ENCODE assay signal across 18 cellular contexts in genomic region chr17:79093270-79093669, GRCh38. TPM values are rescaled to one million over a fixed set of nuclear protein-coding genes. Genes with fewer than 3 reads are reported as not detected.
DNase-seq lines count a peak whose midpoint lies in the region; ATAC-seq and TF ChIP-seq lines count a peak whose summit lies in the region.
"Had no signal": no experiment of that assay in that cellular context is flagged by ENCODE, and none has a peak within 500 bp of the region (broad histone marks: within the 10 kb centered on the region; RNA-seq: fewer than 3 reads in every experiment).

No MANE protein-coding gene starts in this region.

- no peak overlapping the region for H3K27ac ChIP-seq in CD8-positive, alpha-beta memory T cell (ENCODE audit: low read depth, low read length)
- no peak overlapping the region for H3K27ac ChIP-seq in osteoblast (ENCODE audit: low read depth, low read length)
- H3K27ac ChIP-seq: SK-N-MC had no signal

- TF ChIP-seq CTCF in osteoblast (IDR thresholded peaks at IDR 0.05; ENCODE audit: extremely low read depth, low read depth, low read length) = no peak

- H3K4me2 ChIP-seq in osteoblast (ENCODE audit: insufficient read depth, low read length) = no peak overlapping the region

- no peaks in the 10 kb centered on the region for H3K9me3 ChIP-seq in CD8-positive, alpha-beta memory T cell (ENCODE audit: low read length)
- H3K9me3 ChIP-seq in osteoblast (ENCODE audit: low read depth, low read length) = no peaks in the 10 kb centered on the region

- no peak overlapping the region for H3K4me3 ChIP-seq in CD8-positive, alpha-beta memory T cell (ENCODE audit: low read length)
- H3K4me3 ChIP-seq in osteoblast (ENCODE audit: insufficient read depth, low read length) = no peak overlapping the region
- H3K4me3 ChIP-seq: SK-N-MC had no signal

- peaks cover 15 to 27% of the 10 kb centered on the region in 2 donors for H3K27me3 Mint-ChIP-seq in CD8-positive, alpha-beta memory T cell
- peaks cover 6 to 10% (median 8%) of the 10 kb centered on the region in 3 donors for H3K27me3 Mint-ChIP-seq in immature natural killer cell (ENCODE audit: low read depth in 3 of 3)
- peaks cover 45% of the 10 kb centered on the region for H3K27me3 Mint-ChIP-seq in activated T-cell treated with anti-CD3 and anti-CD28 coated beads, Interleukin-2, amount 50 U/mL, for 24 hours

- H3K36me3 Mint-ChIP-seq in CD8-positive, alpha-beta memory T cell = no peaks in the 10 kb centered on the region
- no peaks in the 10 kb centered on the region for H3K36me3 Mint-ChIP-seq in immature natural killer cell
- H3K36me3 Mint-ChIP-seq in activated T-cell treated with anti-CD3 and anti-CD28 coated beads, Interleukin-2, amount 50 U/mL, for 24 hours (ENCODE audit: low read depth) = no peaks in the 10 kb centered on the region

- no peak for ATAC-seq in HG03095 (IDR thresholded peaks at IDR 0.05; ENCODE audit: unreplicated experiment)
- ATAC-seq: HCT116, Panc1 had no signal

- no peak for TF ChIP-seq EP300 in Ishikawa (IDR thresholded peaks at IDR 0.05; ENCODE audit: borderline replicate concordance)

- POLR2A ChIA-PET in CD8-positive, alpha-beta memory T cell (lab: Charles Lee) = no interaction called here

- peaks cover 6% of the 10 kb centered on the region for H4K20me1 ChIP-seq in osteoblast (ENCODE audit: insufficient read depth, low read length)

- H3K36me3 ChIP-seq in CD8-positive, alpha-beta memory T cell (ENCODE audit: insufficient read depth, low read length) = no peaks in the 10 kb centered on the region
- no peaks in the 10 kb centered on the region for H3K36me3 ChIP-seq in osteoblast (ENCODE audit: insufficient read depth, low read length)

- no peaks in the 10 kb centered on the region for H3K79me2 ChIP-seq in osteoblast (ENCODE audit: insufficient read depth, low read length)

- H3K4me3 Mint-ChIP-seq in CD8-positive, alpha-beta memory T cell = peak overlapping the region in 5 of 7 donors; percentile 15 to 71 (median 44)
- peak overlapping the region in 4 of 5 donors; percentile 38 to 68 (median 53) for H3K4me3 Mint-ChIP-seq in immature natural killer cell
- H3K4me3 Mint-ChIP-seq in activated T-cell treated with anti-CD3 and anti-CD28 coated beads, Interleukin-2, amount 50 U/mL, for 24 hours = no peak overlapping the region
- H3K4me3 Mint-ChIP-seq: CD14-positive monocyte had no signal

- H3K27me3 ChIP-seq in CD8-positive, alpha-beta memory T cell (ENCODE audit: insufficient read depth, low read length, poor library complexity, severe bottlenecking) = peaks cover 11% of the 10 kb centered on the region
- H3K27me3 ChIP-seq in osteoblast (ENCODE audit: insufficient read depth, low read length) = peaks cover 39% of the 10 kb centered on the region

- H3K4me1 ChIP-seq in CD8-positive, alpha-beta memory T cell (ENCODE audit: insufficient read depth, low read length) = peaks cover 11% of the 10 kb centered on the region
- no peaks in the 10 kb centered on the region for H3K4me1 ChIP-seq in osteoblast (ENCODE audit: insufficient read depth, low read length)

- no peaks in the 10 kb centered on the region for H3K9me3 Mint-ChIP-seq in CD8-positive, alpha-beta memory T cell
- no peaks in the 10 kb centered on the region for H3K9me3 Mint-ChIP-seq in immature natural killer cell
- no peaks in the 10 kb centered on the region for H3K9me3 Mint-ChIP-seq in activated T-cell treated with anti-CD3 and anti-CD28 coated beads, Interleukin-2, amount 50 U/mL, for 24 hours

- no peak for DNase-seq in CD8-positive, alpha-beta memory T cell
- DNase-seq in RPMI8226 (peak; percentile 43), immature natural killer cell (peak; percentile 4 to 34 (median 24)), osteoblast (ENCODE audit: insufficient read length, low spot score, missing footprints) (no peak), hypothalamus (lab: John Stamatoyannopoulos, UW) (no peak)
- no peak for DNase-seq in activated T-cell treated with anti-CD3 and anti-CD28 coated beads, Interleukin-2, amount 50 U/mL, for 24 hours
- DNase-seq: KG1, MM.1S, NCI-H2029, NCI-H226, NCI-H510A, SIG-M5 had no signal

- CTCF ChIA-PET in CD8-positive, alpha-beta memory T cell (lab: Charles Lee) = interaction anchor here (0.5 to 1.8 kb wide), 4 partner anchors 9 to 468 kb away, joined by 3 to 6 read pairs (median 4); no protein-coding TSS in a partner anchor

- H2AFZ ChIP-seq in osteoblast (ENCODE audit: low read length) = no peak overlapping the region

- peaks cover 16 to 28% (median 23%) of the 10 kb centered on the region in 3 donors for H3K4me1 Mint-ChIP-seq in CD8-positive, alpha-beta memory T cell
- peaks cover 17 to 18% of the 10 kb centered on the region in 2 donors for H3K4me1 Mint-ChIP-seq in immature natural killer cell
- H3K4me1 Mint-ChIP-seq in activated T-cell treated with anti-CD3 and anti-CD28 coated beads, Interleukin-2, amount 50 U/mL, for 24 hours (ENCODE audit: low read depth) = peaks cover 12% of the 10 kb centered on the region
- H3K4me1 Mint-ChIP-seq: CD14-positive monocyte had no signal

- TF ChIP-seq RAD21 in Ishikawa (IDR thresholded peaks at IDR 0.05; ENCODE audit: low read depth) = peak; percentile 27; the same call in 1 of the 2 replicates

- H3K27ac Mint-ChIP-seq in CD8-positive, alpha-beta memory T cell = peak overlapping the region in 4 of 8 donors; percentile 63 to 95 (median 79)
- peak overlapping the region in 1 of 6 donors; percentile 53 for H3K27ac Mint-ChIP-seq in immature natural killer cell
- H3K27ac Mint-ChIP-seq in activated T-cell treated with anti-CD3 and anti-CD28 coated beads, Interleukin-2, amount 50 U/mL, for 24 hours = no peak overlapping the region
- H3K27ac Mint-ChIP-seq: CD14-positive monocyte had no signal

TF ChIP-seq in Ishikawa, 13 proteins besides CTCF, POLR2A, EP300 and RAD21:
- no peak for TF ChIP-seq FOXM1 (IDR thresholded peaks at IDR 0.05; ENCODE audit: borderline replicate concordance, low read depth)
- TF ChIP-seq CREB1 (IDR thresholded peaks at IDR 0.05; ENCODE audit: low read depth) = no peak

RNA-seq across cellular contexts. Expression of gene ENGASE, which starts 18.6 kb away (rescaled TPM):
- total RNA-seq in CD8-positive, alpha-beta memory T cell = 10 to 100 TPM; 33.2 to 38.3 TPM
- 3.5 TPM for polyA plus RNA-seq in CD8-positive, alpha-beta memory T cell
- 1 to 10 TPM; 1.9 to 6.6 (median 1.9) TPM for polyA plus RNA-seq in immature natural killer cell
- 11.8 and 14.5 TPM in 2 replicates for total RNA-seq in osteoblast

Comparison
In these comparisons a context has a peak if more than half of its experiments do, and no peak if none do; other contexts are left out.
1. DNase-seq: peak in RPMI8226 (single experiment) and immature natural killer cell (3 of 3); none in CD8-positive, alpha-beta memory T cell (0 of 5), osteoblast (single experiment), hypothalamus (0 of 51) and activated T-cell treated with anti-CD3 and anti-CD28 coated beads, Interleukin-2, amount 50 U/mL, for 24 hours (single experiment).